ENCODE assay signal across 13 cellular contexts in the genomic region with DNA sequence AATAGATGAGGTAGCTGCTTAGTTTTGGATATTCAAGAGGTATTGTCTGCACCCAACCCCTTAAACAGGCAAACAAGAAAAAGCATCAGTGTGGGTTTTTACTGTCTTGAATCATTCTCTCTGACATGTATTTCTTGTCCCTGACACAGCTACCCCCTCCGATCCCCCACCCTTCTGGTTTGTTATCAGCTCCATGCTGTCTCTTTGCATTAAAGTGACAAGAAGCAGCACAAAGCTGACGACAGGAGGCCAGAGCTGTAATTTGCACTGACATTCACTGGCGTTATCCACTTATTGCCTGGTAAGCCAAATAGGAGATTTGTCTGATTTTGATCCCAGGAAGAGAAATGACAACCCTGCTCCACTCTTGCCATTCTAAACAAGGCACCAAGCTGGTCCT.
"Had no signal": no experiment of that assay in that cellular context is flagged by ENCODE, and none has a peak within 500 bp of the region (broad histone marks: within the 10 kb centered on the region; RNA-seq: fewer than 3 reads in every experiment).

No MANE protein-coding gene starts in this region.

- FAIRE-seq: endometrium, frontal cortex had no signal

- DNase-seq: activated gamma-delta T cell; activated T-cell treated with anti-CD3 and anti-CD28 coated beads, Interleukin-2, amount 50 U/mL, for 72 hours; central memory CD4-positive, alpha-beta T cell; erythroblast; islet precursor cell; left colon; ovary; psoas muscle; stimulated activated naive B cell treated with anti-CD40 and anti-IgM and Interleukin-4, amounts not matched to agents 10 μg/mL and 1 μg/mL and 100 μg/mL, for 72 hours; T1000; upper lobe of right lung had no signal
